In the genomic region with DNA sequence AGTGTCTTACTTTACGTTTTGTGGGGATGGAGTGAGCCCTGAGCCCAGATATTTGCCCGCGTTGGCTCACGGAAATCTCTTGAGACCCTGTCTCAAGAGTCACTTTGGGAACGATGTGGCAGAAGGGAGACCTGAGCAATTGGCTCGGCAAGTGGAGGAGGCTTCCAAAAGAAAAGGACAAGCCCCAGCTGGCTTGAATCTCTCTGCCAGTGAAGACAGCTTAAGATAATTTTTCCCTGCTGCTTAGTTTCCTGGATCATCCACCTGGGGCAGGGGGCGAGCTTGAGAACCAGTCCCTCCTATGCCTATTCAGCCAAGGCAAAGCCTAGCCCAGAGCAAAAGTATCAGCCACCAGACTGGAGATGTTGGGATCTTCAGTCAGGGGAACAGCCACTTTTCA, we compare ENCODE assay signal across 8 cellular contexts. TPM values are rescaled to one million over a fixed set of nuclear protein-coding genes. Genes with fewer than 3 reads are reported as not detected.
DNase-seq lines count a peak whose midpoint lies in the region; ATAC-seq and FAIRE-seq lines count a peak whose summit lies in the region.

No MANE protein-coding gene starts in this region.

- peak overlapping the region; percentile 16 to 99 (median 95) for H3K9ac ChIP-seq in subcutaneous abdominal adipose tissue (ENCODE audit: low read length in 5 of 5)

- H3K36me3 Mint-ChIP-seq in CD4-positive, CD25-positive, alpha-beta regulatory T cell, result peaks cover 12% of the 10 kb centered on the region
- H3K36me3 Mint-ChIP-seq in activated naive CD8-positive, alpha-beta T cell, result peaks cover 8% of the 10 kb centered on the region

- no peak for FAIRE-seq in HTR-8/SVneo (lab: Jason Lieb, UNC)

- peaks cover 18% of the 10 kb centered on the region for H3K27me3 Mint-ChIP-seq in CD4-positive, CD25-positive, alpha-beta regulatory T cell
- H3K27me3 Mint-ChIP-seq in activated naive CD8-positive, alpha-beta T cell, result no peaks in the 10 kb centered on the region

- H3K4me3 ChIP-seq in CD4-positive, CD25-positive, alpha-beta regulatory T cell (ENCODE audit: low read depth, low read length), result peak overlapping the region; percentile 75
- peak overlapping the region; percentile 94 to 97 (median 97) for H3K4me3 ChIP-seq in subcutaneous abdominal adipose tissue (ENCODE audit: low read depth in 1 of 5, low read length in 5 of 5)

- peak overlapping the region; percentile 91 to 96 (median 93) for H3K4me3 Mint-ChIP-seq in CD4-positive, CD25-positive, alpha-beta regulatory T cell
- peak overlapping the region; percentile 96 for H3K4me3 Mint-ChIP-seq in activated naive CD8-positive, alpha-beta T cell

- peaks cover 11 to 42% (median 19%) of the 10 kb centered on the region in 4 donors for H3K4me1 Mint-ChIP-seq in CD4-positive, CD25-positive, alpha-beta regulatory T cell
- H3K4me1 Mint-ChIP-seq in activated naive CD8-positive, alpha-beta T cell (ENCODE audit: low read depth), result peaks cover 25% of the 10 kb centered on the region

- no peaks in the 10 kb centered on the region for H3K27me3 ChIP-seq in CD4-positive, CD25-positive, alpha-beta regulatory T cell (ENCODE audit: control insufficient read depth, insufficient read depth, low read length)
- H3K27me3 ChIP-seq in subcutaneous abdominal adipose tissue (ENCODE audit: control insufficient read depth in 5 of 5, insufficient read depth in 4 of 5, low read length in 5 of 5), result no peaks in the 10 kb centered on the region

- H3K27ac ChIP-seq in CD4-positive, CD25-positive, alpha-beta regulatory T cell (ENCODE audit: insufficient read depth, low read length, poor library complexity, severe bottlenecking), result peak overlapping the region; percentile 98
- H3K27ac ChIP-seq in subcutaneous abdominal adipose tissue (ENCODE audit: low read depth, low read length), result peak overlapping the region; percentile 81

- H3K4me1 ChIP-seq in CD4-positive, CD25-positive, alpha-beta regulatory T cell (ENCODE audit: control insufficient read depth, insufficient read depth, low read length, poor library complexity, severe bottlenecking), result peaks cover 12% of the 10 kb centered on the region
- peaks cover 0 to 19% (median 15%) of the 10 kb centered on the region in 5 donors for H3K4me1 ChIP-seq in subcutaneous abdominal adipose tissue (ENCODE audit: control insufficient read depth in 5 of 5, insufficient read depth in 5 of 5, low read length in 5 of 5)

- peaks cover 0 to 4% (median 0%) of the 10 kb centered on the region in 7 donors for H3K9me3 Mint-ChIP-seq in CD4-positive, CD25-positive, alpha-beta regulatory T cell
- H3K9me3 Mint-ChIP-seq in activated naive CD8-positive, alpha-beta T cell (ENCODE audit: low read depth), result peaks cover 4% of the 10 kb centered on the region

- peak in 1 of 3 donors; percentile 20 for DNase-seq in CD4-positive, CD25-positive, alpha-beta regulatory T cell
- peak; percentile 21 for DNase-seq in HTR-8/SVneo (ENCODE audit: insufficient read length, low spot score)
- peak; percentile 55 for DNase-seq in iPS-NIHi7 (ENCODE audit: extremely low spot score)
- DNase-seq in SW 1271 (lab: John Stamatoyannopoulos, UW), result no peak
- DNase-seq in NCI-H1092 (lab: John Stamatoyannopoulos, UW), result no peak

- H3K36me3 ChIP-seq in CD4-positive, CD25-positive, alpha-beta regulatory T cell (ENCODE audit: control insufficient read depth, insufficient read depth, low read length), result no peaks in the 10 kb centered on the region
- H3K36me3 ChIP-seq in subcutaneous abdominal adipose tissue (ENCODE audit: control insufficient read depth in 5 of 5, insufficient read depth in 5 of 5, low read length in 5 of 5), result no peaks in the 10 kb centered on the region

- peaks cover 3% of the 10 kb centered on the region in 2 experiments for H3K9me3 ChIP-seq in CD4-positive, CD25-positive, alpha-beta regulatory T cell (ENCODE audit: control insufficient read depth in 2 of 2, low read length in 2 of 2)
- no peaks in the 10 kb centered on the region for H3K9me3 ChIP-seq in subcutaneous abdominal adipose tissue (ENCODE audit: control insufficient read depth in 5 of 5, low read length in 5 of 5)

- no peak for ATAC-seq in CD4-positive, CD25-positive, alpha-beta regulatory T cell (ENCODE audit: low read depth in 2 of 2)
- ATAC-seq in GM21390 (IDR thresholded peaks at IDR 0.05; ENCODE audit: unreplicated experiment), result no peak

- peak overlapping the region; percentile 99 to 100 (median 99) for H3K27ac Mint-ChIP-seq in CD4-positive, CD25-positive, alpha-beta regulatory T cell
- peak overlapping the region; percentile 98 for H3K27ac Mint-ChIP-seq in activated naive CD8-positive, alpha-beta T cell

RNA-seq across cellular contexts. Expression of gene SEC22A, which starts 0.7 kb away (rescaled TPM):
- total RNA-seq in CD4-positive, CD25-positive, alpha-beta regulatory T cell, result 22.9 TPM
- 10 to 100 TPM; 14.9 to 23.1 (median 18.7) TPM for polyA plus RNA-seq in CD4-positive, CD25-positive, alpha-beta regulatory T cell

Comparison
In these comparisons a context has a peak if more than half of its experiments do, and no peak if none do; other contexts are left out.
1. DNase-seq: peak in HTR-8/SVneo (single experiment) and iPS-NIHi7 (single experiment); none in SW 1271 (0 of 2) and NCI-H1092 (single experiment).